Comparison of ENCODE assay signal across 13 cellular contexts in genomic region chr10:72729528-72729927, GRCh38. TPM values are rescaled to one million over a fixed set of nuclear protein-coding genes. Genes with fewer than 3 reads are reported as not detected.
A peak's percentile ranks its signal among the peaks of the same experiment; 100 is the strongest.
DNase-seq lines count a peak whose midpoint lies in the region; ATAC-seq and TF ChIP-seq lines count a peak whose summit lies in the region.
"Had no signal": no experiment of that assay in that cellular context is flagged by ENCODE, and none has a peak within 500 bp of the region (broad histone marks: within the 10 kb centered on the region; RNA-seq: fewer than 3 reads in every experiment).

No MANE protein-coding gene starts in this region.

- DNase-seq in fibroblast of peridontal ligament (ENCODE audit: extremely low read depth), result peak; percentile 68
- DNase-seq in T-helper 2 cell treated with Interferon-gamma antibody and Interleukin-4, amounts not matched to agents 5 μg/mL and 100 μg/mL, for 36 hours (ENCODE audit: low spot score), result no peak
- DNase-seq in cardiac septum (ENCODE audit: low spot score), result no peak
- no peak for DNase-seq in PC-3
- DNase-seq in effector memory CD4-positive, alpha-beta T cell, result no peak
- DNase-seq: DMS53, hippocampal formation, NCI-H2227 treated with DMSO at 0.1 percent for 48 hours had no signal

- peak; percentile 86 for ATAC-seq in GM18498 (IDR thresholded peaks at IDR 0.05; ENCODE audit: unreplicated experiment)
- ATAC-seq in GM19467 (IDR thresholded peaks at IDR 0.05; ENCODE audit: unreplicated experiment), result peak; percentile 64
- peak; percentile 71 for ATAC-seq in HG03108 (IDR thresholded peaks at IDR 0.05; ENCODE audit: unreplicated experiment)
- ATAC-seq in PC-3, result no peak

- H3K36me3 Mint-ChIP-seq in T-helper 2 cell treated with Interferon-gamma antibody and Interleukin-4, amounts not matched to agents 5 μg/mL and 100 μg/mL, for 36 hours (ENCODE audit: low read depth), result no peaks in the 10 kb centered on the region

- H3K4me3 ChIP-seq in PC-3 (ENCODE audit: low read length), result no peak overlapping the region
- no peak overlapping the region for H3K4me3 ChIP-seq in effector memory CD4-positive, alpha-beta T cell (ENCODE audit: insufficient read depth, low read depth, low read length, poor library complexity, severe bottlenecking)
- H3K4me3 ChIP-seq: coronary artery had no signal

- POLR2A ChIA-PET in PC-3 (lab: Charles Lee; ENCODE audit: unreplicated experiment), result no interaction called here

- H3K9me3 ChIP-seq in PC-3 (ENCODE audit: low read length), result no peaks in the 10 kb centered on the region
- no peaks in the 10 kb centered on the region for H3K9me3 ChIP-seq in effector memory CD4-positive, alpha-beta T cell (ENCODE audit: control insufficient read depth, low read length)

- H3K4me3 Mint-ChIP-seq in T-helper 2 cell treated with Interferon-gamma antibody and Interleukin-4, amounts not matched to agents 5 μg/mL and 100 μg/mL, for 36 hours, result no peak overlapping the region
- H3K4me3 Mint-ChIP-seq: IgD-negative memory B cell had no signal

- TF ChIP-seq CTCF in PC-3 (conservative IDR thresholded peaks at IDR 0.05; ENCODE audit: low read depth, low read length), result no peak

- H3K79me2 ChIP-seq in PC-3 (ENCODE audit: low read length), result 0 out of 2 replicates have a peak, but pooled peaks cover 7% of the 10 kb centered on the region

- H3K9ac ChIP-seq in PC-3 (ENCODE audit: low read length), result no peak overlapping the region

- H3K27ac Mint-ChIP-seq in T-helper 2 cell treated with Interferon-gamma antibody and Interleukin-4, amounts not matched to agents 5 μg/mL and 100 μg/mL, for 36 hours, result no peak overlapping the region

- H3K4me1 ChIP-seq in PC-3 (ENCODE audit: insufficient read depth, low read length), result no peaks in the 10 kb centered on the region
- H3K4me1 ChIP-seq in effector memory CD4-positive, alpha-beta T cell (ENCODE audit: control insufficient read depth, insufficient read depth, low read length, poor library complexity, severe bottlenecking), result no peaks in the 10 kb centered on the region

- no peaks in the 10 kb centered on the region for H3K36me3 ChIP-seq in PC-3 (ENCODE audit: low read depth, low read length)
- no peaks in the 10 kb centered on the region for H3K36me3 ChIP-seq in effector memory CD4-positive, alpha-beta T cell (ENCODE audit: control insufficient read depth, insufficient read depth, low read length)

- peaks cover 14% of the 10 kb centered on the region for H3K4me1 Mint-ChIP-seq in T-helper 2 cell treated with Interferon-gamma antibody and Interleukin-4, amounts not matched to agents 5 μg/mL and 100 μg/mL, for 36 hours (ENCODE audit: low read depth)

- no TSS peak for BruUV-seq in PC-3 (replicated peaks; lab: Mats Ljungman, UMichigan)

- H3K27me3 ChIP-seq in PC-3 (ENCODE audit: low read length), result no peaks in the 10 kb centered on the region
- no peaks in the 10 kb centered on the region for H3K27me3 ChIP-seq in effector memory CD4-positive, alpha-beta T cell (replicated peaks; ENCODE audit: control insufficient read depth, insufficient read depth, low read length, poor library complexity, severe bottlenecking)

- H3K27ac ChIP-seq in PC-3 (ENCODE audit: low read length), result no peak overlapping the region
- no peak overlapping the region for H3K27ac ChIP-seq in effector memory CD4-positive, alpha-beta T cell (ENCODE audit: insufficient read depth, low read length, poor library complexity, severe bottlenecking)
- H3K27ac ChIP-seq: coronary artery had no signal

- no peaks in the 10 kb centered on the region for H3K9me3 Mint-ChIP-seq in T-helper 2 cell treated with Interferon-gamma antibody and Interleukin-4, amounts not matched to agents 5 μg/mL and 100 μg/mL, for 36 hours
- H3K9me3 Mint-ChIP-seq: IgD-negative memory B cell had no signal

- intact Hi-C loops in cardiac septum (cut with DNase I) (no loop called here), PC-3 (cut with micrococcal nuclease) (no loop called here)

- no peak overlapping the region for H3K4me2 ChIP-seq in PC-3 (ENCODE audit: low read length)

- H2AFZ ChIP-seq in PC-3 (ENCODE audit: low read length), result no peak overlapping the region

- peaks cover 3% of the 10 kb centered on the region for H3K27me3 Mint-ChIP-seq in T-helper 2 cell treated with Interferon-gamma antibody and Interleukin-4, amounts not matched to agents 5 μg/mL and 100 μg/mL, for 36 hours (ENCODE audit: low read depth)
- H3K27me3 Mint-ChIP-seq: IgD-negative memory B cell had no signal

- CTCF ChIA-PET in PC-3 (lab: Charles Lee), result no interaction called here

- H4K20me1 ChIP-seq in PC-3 (ENCODE audit: low read length), result no peaks in the 10 kb centered on the region

- no peaks in the 10 kb centered on the region for H3F3A ChIP-seq in PC-3 (ENCODE audit: low read length, unreplicated experiment)

- H3K9me2 ChIP-seq in PC-3 (replicated peaks; ENCODE audit: low read length), result no peaks in the 10 kb centered on the region

RNA-seq across cellular contexts. Expression of gene MCU, which starts 37.6 kb away (rescaled TPM):
- 14.6 TPM for total RNA-seq in cardiac septum
- 16.4 and 21.5 TPM in 2 replicates for total RNA-seq in PC-3 (2014; rRNA removed)
